10 cellular contexts compared by ENCODE assay signal in the genomic region with DNA sequence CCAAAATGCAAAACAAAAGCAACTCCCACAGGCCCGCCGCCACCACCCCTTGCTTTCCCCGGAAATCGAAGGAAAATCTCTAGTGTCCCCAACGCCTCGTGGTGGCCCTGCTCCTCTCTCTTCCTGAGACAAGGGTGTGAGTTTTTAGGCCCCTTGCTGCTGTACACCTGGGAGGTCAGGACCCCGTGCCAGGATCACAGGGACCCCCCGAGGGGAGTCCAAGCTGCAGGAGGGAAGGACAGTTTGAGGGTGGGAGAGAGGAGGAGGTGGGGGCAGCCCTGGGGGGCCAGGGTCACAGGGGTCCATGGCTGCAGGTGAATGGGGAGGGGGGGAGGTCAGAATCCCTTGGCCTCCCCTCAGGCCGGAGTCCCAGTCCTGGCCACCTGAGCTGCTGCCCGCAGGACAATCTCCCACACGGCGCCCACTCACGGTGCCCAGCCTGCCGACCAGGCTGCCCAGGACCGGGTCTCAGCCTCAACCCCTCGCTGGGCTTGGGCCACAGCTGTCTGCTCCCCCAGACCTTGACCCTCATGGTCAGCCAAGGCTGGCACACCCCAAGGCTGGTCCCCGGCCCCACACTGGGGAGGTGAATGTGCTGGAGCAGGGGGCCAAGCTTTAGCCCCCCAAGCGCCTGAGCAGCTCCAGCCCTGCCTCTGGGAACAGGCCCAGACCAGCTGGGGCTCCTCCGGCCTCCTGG. TPM values are rescaled to one million over a fixed set of nuclear protein-coding genes. Genes with fewer than 3 reads are reported as not detected.
DNase-seq lines count a peak whose midpoint lies in the region; ATAC-seq, FAIRE-seq and TF ChIP-seq lines count a peak whose summit lies in the region.
"Had no signal": no experiment of that assay in that cellular context is flagged by ENCODE, and none has a peak within 500 bp of the region (broad histone marks: within the 10 kb centered on the region; RNA-seq: fewer than 3 reads in every experiment).

No MANE protein-coding gene starts in this region.

- peak overlapping the region; percentile 38 for H3K4me2 ChIP-seq in astrocyte (ENCODE audit: low read length)

- no peaks in the 10 kb centered on the region for H3K27me3 Mint-ChIP-seq in T-helper 2 cell treated with Interferon-gamma antibody and Interleukin-4, amounts not matched to agents 5 μg/mL and 100 μg/mL, for 36 hours (ENCODE audit: low read depth)
- H3K27me3 Mint-ChIP-seq in astrocyte (ENCODE audit: low read depth, unreplicated experiment) = peaks cover 12% of the 10 kb centered on the region
- H3K27me3 Mint-ChIP-seq in stimulated activated naive CD8-positive, alpha-beta T cell treated with anti-CD3 and anti-CD28 coated beads, Interleukin-15, amount 100 ng/mL, for 72 hours = peaks cover 47% of the 10 kb centered on the region

- H3K9me3 Mint-ChIP-seq in T-helper 2 cell treated with Interferon-gamma antibody and Interleukin-4, amounts not matched to agents 5 μg/mL and 100 μg/mL, for 36 hours = no peaks in the 10 kb centered on the region
- no peaks in the 10 kb centered on the region for H3K9me3 Mint-ChIP-seq in astrocyte (ENCODE audit: unreplicated experiment)
- H3K9me3 Mint-ChIP-seq in stimulated activated naive CD8-positive, alpha-beta T cell treated with anti-CD3 and anti-CD28 coated beads, Interleukin-15, amount 100 ng/mL, for 72 hours = no peaks in the 10 kb centered on the region

- peaks cover 2% of the 10 kb centered on the region for H3K4me1 Mint-ChIP-seq in T-helper 2 cell treated with Interferon-gamma antibody and Interleukin-4, amounts not matched to agents 5 μg/mL and 100 μg/mL, for 36 hours (ENCODE audit: low read depth)
- H3K4me1 Mint-ChIP-seq in astrocyte (ENCODE audit: low read depth, unreplicated experiment) = peaks cover 2% of the 10 kb centered on the region
- peaks cover 25% of the 10 kb centered on the region for H3K4me1 Mint-ChIP-seq in stimulated activated naive CD8-positive, alpha-beta T cell treated with anti-CD3 and anti-CD28 coated beads, Interleukin-15, amount 100 ng/mL, for 72 hours

- no peaks in the 10 kb centered on the region for H3K9me3 ChIP-seq in astrocyte (ENCODE audit: insufficient read depth, low read depth, low read length)

- H3K27me3 ChIP-seq in astrocyte (ENCODE audit: insufficient read depth, low read length) = peaks cover 16% of the 10 kb centered on the region
- H3K27me3 ChIP-seq: cardiac muscle cell had no signal

- H3K4me3 Mint-ChIP-seq in T-helper 2 cell treated with Interferon-gamma antibody and Interleukin-4, amounts not matched to agents 5 μg/mL and 100 μg/mL, for 36 hours = no peak overlapping the region
- H3K4me3 Mint-ChIP-seq in astrocyte (ENCODE audit: unreplicated experiment) = no peak overlapping the region
- peak overlapping the region in 1 of 2 donors; percentile 18 for H3K4me3 Mint-ChIP-seq in stimulated activated naive CD8-positive, alpha-beta T cell treated with anti-CD3 and anti-CD28 coated beads, Interleukin-15, amount 100 ng/mL, for 72 hours

- H2AFZ ChIP-seq in astrocyte (ENCODE audit: low read depth, low read length) = no peak overlapping the region

- no peaks in the 10 kb centered on the region for H3K36me3 Mint-ChIP-seq in T-helper 2 cell treated with Interferon-gamma antibody and Interleukin-4, amounts not matched to agents 5 μg/mL and 100 μg/mL, for 36 hours (ENCODE audit: low read depth)
- H3K36me3 Mint-ChIP-seq in astrocyte (ENCODE audit: low read depth, unreplicated experiment) = no peaks in the 10 kb centered on the region

- no peak overlapping the region for H3K27ac ChIP-seq in astrocyte (ENCODE audit: low read depth, low read length)
- H3K27ac ChIP-seq: cardiac muscle cell had no signal

- H3K36me3 ChIP-seq in astrocyte (ENCODE audit: insufficient read depth, low read length) = no peaks in the 10 kb centered on the region
- H3K36me3 ChIP-seq: cardiac muscle cell had no signal

- H4K20me1 ChIP-seq in astrocyte (ENCODE audit: insufficient read depth, low read length) = no peaks in the 10 kb centered on the region

- H3K9ac ChIP-seq in astrocyte (ENCODE audit: low read length) = peak overlapping the region; percentile 73

- no peaks in the 10 kb centered on the region for H3K79me2 ChIP-seq in astrocyte (ENCODE audit: insufficient read depth, low read length)

- no peak for DNase-seq in T-helper 2 cell treated with Interferon-gamma antibody and Interleukin-4, amounts not matched to agents 5 μg/mL and 100 μg/mL, for 36 hours (ENCODE audit: low spot score)
- no peak for DNase-seq in T-helper 2 cell
- no peak for DNase-seq in astrocyte (ENCODE audit: low read depth)
- peak; percentile 12 for DNase-seq in iPS-NIHi11 (ENCODE audit: low spot score)
- DNase-seq in stimulated activated naive CD8-positive, alpha-beta T cell treated with anti-CD3 and anti-CD28 coated beads, Interleukin-15, amount 100 ng/mL, for 72 hours = peak in 1 of 2 donors; percentile 12
- DNase-seq in NCI-H2171 treated with DMSO at 0.1 percent for 48 hours (lab: John Stamatoyannopoulos, UW) = no peak
- DNase-seq: KG1 had no signal

- H3K4me1 ChIP-seq in astrocyte (ENCODE audit: insufficient read depth, low read length) = peaks cover 21% of the 10 kb centered on the region

- H3K4me3 ChIP-seq in astrocyte (ENCODE audit: insufficient read depth, low read depth, low read length) = no peak overlapping the region
- H3K4me3 ChIP-seq: cardiac muscle cell had no signal

- ATAC-seq in stimulated activated naive CD8-positive, alpha-beta T cell treated with anti-CD3 and anti-CD28 coated beads, Interleukin-15, amount 100 ng/mL, for 72 hours = no peak
- ATAC-seq in HG03045 (IDR thresholded peaks at IDR 0.05; ENCODE audit: unreplicated experiment) = no peak
- no peak for ATAC-seq in GM19463 (IDR thresholded peaks at IDR 0.05; ENCODE audit: unreplicated experiment)

- H3K27ac Mint-ChIP-seq in T-helper 2 cell treated with Interferon-gamma antibody and Interleukin-4, amounts not matched to agents 5 μg/mL and 100 μg/mL, for 36 hours = peak overlapping the region; percentile 8
- peak overlapping the region; percentile 84 for H3K27ac Mint-ChIP-seq in astrocyte (ENCODE audit: unreplicated experiment)
- H3K27ac Mint-ChIP-seq in stimulated activated naive CD8-positive, alpha-beta T cell treated with anti-CD3 and anti-CD28 coated beads, Interleukin-15, amount 100 ng/mL, for 72 hours = peak overlapping the region; percentile 36 to 42

- no peak for TF ChIP-seq CTCF in astrocyte (IDR thresholded peaks at IDR 0.05; ENCODE audit: insufficient read depth, low read depth, low read length)

- no peak for FAIRE-seq in astrocyte (lab: Jason Lieb, UNC)

RNA-seq across cellular contexts. Expression of a gene that starts 19.9 kb away (rescaled TPM):
- total RNA-seq in astrocyte = 1.9 and 2.2 TPM in 2 replicates

Comparison
In these comparisons a context has a peak if more than half of its experiments do, and no peak if none do; other contexts are left out.
1. H3K27ac Mint-ChIP-seq: peak in every context shown above with its lines; median percentile 84 in astrocyte; 39 in stimulated activated naive CD8-positive, alpha-beta T cell treated with anti-CD3 and anti-CD28 coated beads, Interleukin-15, amount 100 ng/mL, for 72 hours; 8 in T-helper 2 cell treated with Interferon-gamma antibody and Interleukin-4, amounts not matched to agents 5 μg/mL and 100 μg/mL, for 36 hours.